In the genomic region with DNA sequence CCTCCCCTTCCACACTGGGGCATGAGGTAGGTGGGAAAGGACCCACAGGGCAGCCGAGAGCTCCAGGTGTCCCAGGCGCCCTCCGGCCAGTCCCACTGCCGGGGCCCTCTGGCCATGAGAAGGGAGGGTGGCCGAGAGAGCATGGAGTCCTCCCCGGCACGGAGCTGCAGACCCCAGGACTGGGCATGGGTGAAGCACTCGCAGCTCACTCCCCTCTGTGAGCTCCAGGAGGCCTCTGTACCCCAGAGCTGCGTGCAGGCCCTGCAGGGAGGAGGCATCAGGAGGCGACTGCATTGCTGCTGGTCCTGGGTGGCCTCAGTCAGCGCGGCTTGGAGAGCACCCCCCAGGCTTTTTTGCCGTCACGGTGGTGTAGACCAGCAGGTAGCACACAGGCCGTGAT, we compare ENCODE assay signal across 3 cellular contexts.
"Had no signal": no experiment of that assay in that cellular context is flagged by ENCODE, and none has a peak within 500 bp of the region (broad histone marks: within the 10 kb centered on the region; RNA-seq: fewer than 3 reads in every experiment).

No MANE protein-coding gene starts in this region.

- H3K4me3 ChIP-seq: GM12878 had no signal

- DNase-seq: GDM1, GF-D8 had no signal

- ATAC-seq: GM12878 had no signal
